In genomic region chr10:43228783-43229207, GRCh38 we compare ENCODE assay signal across 10 cellular contexts. TPM values are rescaled to one million over a fixed set of nuclear protein-coding genes. Genes with fewer than 3 reads are reported as not detected.
DNase-seq lines count a peak whose midpoint lies in the region; ATAC-seq and TF ChIP-seq lines count a peak whose summit lies in the region.
"Had no signal": no experiment of that assay in that cellular context is flagged by ENCODE, and none has a peak within 500 bp of the region (broad histone marks: within the 10 kb centered on the region; RNA-seq: fewer than 3 reads in every experiment).

No MANE protein-coding gene starts in this region.

- no peaks in the 10 kb centered on the region for H3K36me3 Mint-ChIP-seq in Caco-2 (ENCODE audit: insufficient read depth, unreplicated experiment)
- H3K36me3 Mint-ChIP-seq in WTC11 = no peaks in the 10 kb centered on the region

- CTCF ChIA-PET in Caco-2 (lab: Charles Lee) (no interaction called here), WTC11 (lab: Charles Lee) (interaction anchor here (1.2 to 1.7 kb wide), 4 partner anchors 24 to 985 kb away, joined by 3 to 6 read pairs (median 4); no protein-coding TSS in a partner anchor)

- intact Hi-C loops in Caco-2 (cut with micrococcal nuclease; ENCODE audit: unreplicated experiment) (loop anchor here (5.0 kb wide), 1 partner anchor 39 kb away; the partner anchor contains the start of gene RASGEF1A), heart right ventricle (cut with DNase I) (no loop called here), prostate gland (cut with DNase I) (no loop called here)

- BruUV-seq in Caco-2 (replicated peaks; lab: Mats Ljungman, UMichigan) = no TSS peak

- POLR2A ChIA-PET in Caco-2 (lab: Charles Lee) (no interaction called here), WTC11 (lab: Charles Lee) (no interaction called here)

- peaks cover 12% of the 10 kb centered on the region; the same call in 1 of the 2 replicates for H3K4me1 ChIP-seq in Caco-2
- H3K4me1 ChIP-seq in heart right ventricle = peaks cover 0 to 17% (median 7%) of the 10 kb centered on the region in 9 donors
- no peaks in the 10 kb centered on the region for H3K4me1 ChIP-seq in prostate gland (replicated peaks)

- no peaks in the 10 kb centered on the region for H3K4me1 Mint-ChIP-seq in Caco-2 (ENCODE audit: low read depth, unreplicated experiment)
- H3K4me1 Mint-ChIP-seq in WTC11 = peaks cover 7% of the 10 kb centered on the region

- H3K4me3 Mint-ChIP-seq in Caco-2 (ENCODE audit: unreplicated experiment) (peak overlapping the region; percentile 54), WTC11 (peak overlapping the region; percentile 74)

- peak overlapping the region in 1 of 10 donors; percentile 65 for H3K27ac ChIP-seq in heart right ventricle
- no peak overlapping the region for H3K27ac ChIP-seq in prostate gland
- H3K27ac ChIP-seq: ovary had no signal

- H3K27me3 Mint-ChIP-seq in Caco-2 (ENCODE audit: insufficient read depth, unreplicated experiment) (peaks cover 22% of the 10 kb centered on the region), WTC11 (ENCODE audit: low read depth) (peaks cover 51% of the 10 kb centered on the region)

- H3K9me3 Mint-ChIP-seq in Caco-2 (ENCODE audit: unreplicated experiment) (no peaks in the 10 kb centered on the region), WTC11 (no peaks in the 10 kb centered on the region)

- no peak overlapping the region; the same call in 1 of the 2 replicates for H3K4me3 ChIP-seq in Caco-2 (ENCODE audit: low read depth, low read length)
- H3K4me3 ChIP-seq in heart right ventricle = peak overlapping the region in 7 of 10 donors; percentile 22 to 52 (median 28)
- peak overlapping the region; percentile 41 to 42 for H3K4me3 ChIP-seq in prostate gland
- H3K4me3 ChIP-seq: ovary had no signal

- no peaks in the 10 kb centered on the region for H3K36me3 ChIP-seq in Caco-2 (ENCODE audit: control insufficient read depth, insufficient read depth, low read length)
- H3K36me3 ChIP-seq in heart right ventricle = no peaks in the 10 kb centered on the region
- H3K36me3 ChIP-seq in prostate gland = no peaks in the 10 kb centered on the region
- H3K36me3 ChIP-seq: ovary had no signal

- 9 to 10% methylated on average over 23 of the region's 23 CpGs for WGBS in heart right ventricle, 2 donors
- WGBS in prostate gland = 23% methylated on average over 15 of the region's 23 CpGs

- TF ChIP-seq CTCF in Caco-2 (IDR thresholded peaks at IDR 0.05; ENCODE audit: insufficient read depth in 1 of 2, low read depth in 1 of 2, low read length in 1 of 2, severe bottlenecking in 1 of 2, unreplicated experiment in 1 of 2) = no peak
- no peak for TF ChIP-seq CTCF in WTC11 (IDR thresholded peaks at IDR 0.05)
- TF ChIP-seq CTCF in heart right ventricle (IDR thresholded peaks at IDR 0.05) = no peak
- TF ChIP-seq CTCF in prostate gland (IDR thresholded peaks at IDR 0.05) = no peak

- peak in 1 of 2 experiments; percentile 27 for DNase-seq in Caco-2
- no peak for DNase-seq in WTC11 (ENCODE audit: low spot score)
- DNase-seq in heart right ventricle = no peak
- DNase-seq in prostate gland (ENCODE audit: low spot score) = no peak
- DNase-seq in stimulated activated naive CD4-positive, alpha-beta T cell treated with Interleukin-2 at 50 U/mL for 16 hours (lab: John Stamatoyannopoulos, UW) = no peak
- no peak for DNase-seq in kidney glomerular epithelial cell (lab: John Stamatoyannopoulos, UW)
- DNase-seq in amniotic stem cell (lab: John Stamatoyannopoulos, UW) = no peak
- DNase-seq: GDM1 had no signal

- ATAC-seq in WTC11 (no peak), heart right ventricle (no peak), HG03520 (IDR thresholded peaks at IDR 0.05; ENCODE audit: unreplicated experiment) (no peak)

- H3K27ac Mint-ChIP-seq in Caco-2 (ENCODE audit: unreplicated experiment) = no peak overlapping the region
- no peak overlapping the region for H3K27ac Mint-ChIP-seq in WTC11

- H3K27me3 ChIP-seq in Caco-2 (replicated peaks; ENCODE audit: control insufficient read depth, insufficient read depth, low read length) = peaks cover 5% of the 10 kb centered on the region; the same call in 1 of the 2 replicates
- peaks cover 20 to 56% (median 46%) of the 10 kb centered on the region in 7 donors for H3K27me3 ChIP-seq in heart right ventricle
- H3K27me3 ChIP-seq in prostate gland (replicated peaks; ENCODE audit: insufficient read depth) = no peaks in the 10 kb centered on the region
- H3K27me3 ChIP-seq: ovary had no signal

- no peak for TF ChIP-seq POLR2A in prostate gland (IDR thresholded peaks at IDR 0.05)

- H3K9me3 ChIP-seq in Caco-2 = no peaks in the 10 kb centered on the region
- no peaks in the 10 kb centered on the region for H3K9me3 ChIP-seq in heart right ventricle
- no peaks in the 10 kb centered on the region for H3K9me3 ChIP-seq in prostate gland
- H3K9me3 ChIP-seq: ovary had no signal

TF ChIP-seq in WTC11, 78 proteins besides CTCF, POLR2A, EP300 and RAD21:
- TF ChIP-seq CDX4 (CRISPR knock-in tag; IDR thresholded peaks at IDR 0.05; ENCODE audit: borderline replicate concordance) = no peak
- peak; percentile 63 for TF ChIP-seq ZNF423 (CRISPR knock-in tag; IDR thresholded peaks at IDR 0.05)
- 0 out of 2 replicates have a peak, but pooled peaks have one; percentile 22 for TF ChIP-seq FOXK1 (CRISPR knock-in tag; IDR thresholded peaks at IDR 0.05)
- TF ChIP-seq ZBTB43 (CRISPR knock-in tag; IDR thresholded peaks at IDR 0.05) = no peak

RNA-seq across cellular contexts. Expression of gene RASGEF1A, which starts 38.1 kb away (rescaled TPM):
- 0.57 and 0.65 TPM in 2 replicates for total RNA-seq in Caco-2 (2022)
- 20.8 to 21.4 TPM (median 21.0 TPM) in 3 replicates for total RNA-seq in WTC11 (2021)
- total RNA-seq in heart right ventricle = 1 to 10 TPM in 7 of 10 donors, under 1 TPM in 3; 0.63 to 2.4 (median 1.4) TPM
- polyA plus RNA-seq in heart right ventricle = under 1 TPM; 0.16 to 0.44 TPM
- 1 to 10 TPM; 4.3 to 9.3 TPM for total RNA-seq in prostate gland
